In genomic region chr19:7888145-7888825, GRCh38 we compare ENCODE assay signal across 1 cellular context.
TF ChIP-seq lines count a peak whose summit lies in the region.

Gene LRRC8E (plus strand): TSS chr19:7888510. CDS start chr19:7895604, 7,094 bp downstream.

TF ChIP-seq in HEK293, 187 proteins besides CTCF, POLR2A, EP300 and RAD21 (continued from another document and continues in another):
- no peak for TF ChIP-seq ZNF747 (tag by site-specific recombination; IDR thresholded peaks at IDR 0.05)
- TF ChIP-seq ZNF629 (tag by site-specific recombination; IDR thresholded peaks at IDR 0.05), result peak; percentile 42; the same call in 1 of the 2 replicates
- TF ChIP-seq MZF1 (tag by site-specific recombination; IDR thresholded peaks at IDR 0.05; ENCODE audit: borderline replicate concordance), result no peak
- TF ChIP-seq, protein P1, sequence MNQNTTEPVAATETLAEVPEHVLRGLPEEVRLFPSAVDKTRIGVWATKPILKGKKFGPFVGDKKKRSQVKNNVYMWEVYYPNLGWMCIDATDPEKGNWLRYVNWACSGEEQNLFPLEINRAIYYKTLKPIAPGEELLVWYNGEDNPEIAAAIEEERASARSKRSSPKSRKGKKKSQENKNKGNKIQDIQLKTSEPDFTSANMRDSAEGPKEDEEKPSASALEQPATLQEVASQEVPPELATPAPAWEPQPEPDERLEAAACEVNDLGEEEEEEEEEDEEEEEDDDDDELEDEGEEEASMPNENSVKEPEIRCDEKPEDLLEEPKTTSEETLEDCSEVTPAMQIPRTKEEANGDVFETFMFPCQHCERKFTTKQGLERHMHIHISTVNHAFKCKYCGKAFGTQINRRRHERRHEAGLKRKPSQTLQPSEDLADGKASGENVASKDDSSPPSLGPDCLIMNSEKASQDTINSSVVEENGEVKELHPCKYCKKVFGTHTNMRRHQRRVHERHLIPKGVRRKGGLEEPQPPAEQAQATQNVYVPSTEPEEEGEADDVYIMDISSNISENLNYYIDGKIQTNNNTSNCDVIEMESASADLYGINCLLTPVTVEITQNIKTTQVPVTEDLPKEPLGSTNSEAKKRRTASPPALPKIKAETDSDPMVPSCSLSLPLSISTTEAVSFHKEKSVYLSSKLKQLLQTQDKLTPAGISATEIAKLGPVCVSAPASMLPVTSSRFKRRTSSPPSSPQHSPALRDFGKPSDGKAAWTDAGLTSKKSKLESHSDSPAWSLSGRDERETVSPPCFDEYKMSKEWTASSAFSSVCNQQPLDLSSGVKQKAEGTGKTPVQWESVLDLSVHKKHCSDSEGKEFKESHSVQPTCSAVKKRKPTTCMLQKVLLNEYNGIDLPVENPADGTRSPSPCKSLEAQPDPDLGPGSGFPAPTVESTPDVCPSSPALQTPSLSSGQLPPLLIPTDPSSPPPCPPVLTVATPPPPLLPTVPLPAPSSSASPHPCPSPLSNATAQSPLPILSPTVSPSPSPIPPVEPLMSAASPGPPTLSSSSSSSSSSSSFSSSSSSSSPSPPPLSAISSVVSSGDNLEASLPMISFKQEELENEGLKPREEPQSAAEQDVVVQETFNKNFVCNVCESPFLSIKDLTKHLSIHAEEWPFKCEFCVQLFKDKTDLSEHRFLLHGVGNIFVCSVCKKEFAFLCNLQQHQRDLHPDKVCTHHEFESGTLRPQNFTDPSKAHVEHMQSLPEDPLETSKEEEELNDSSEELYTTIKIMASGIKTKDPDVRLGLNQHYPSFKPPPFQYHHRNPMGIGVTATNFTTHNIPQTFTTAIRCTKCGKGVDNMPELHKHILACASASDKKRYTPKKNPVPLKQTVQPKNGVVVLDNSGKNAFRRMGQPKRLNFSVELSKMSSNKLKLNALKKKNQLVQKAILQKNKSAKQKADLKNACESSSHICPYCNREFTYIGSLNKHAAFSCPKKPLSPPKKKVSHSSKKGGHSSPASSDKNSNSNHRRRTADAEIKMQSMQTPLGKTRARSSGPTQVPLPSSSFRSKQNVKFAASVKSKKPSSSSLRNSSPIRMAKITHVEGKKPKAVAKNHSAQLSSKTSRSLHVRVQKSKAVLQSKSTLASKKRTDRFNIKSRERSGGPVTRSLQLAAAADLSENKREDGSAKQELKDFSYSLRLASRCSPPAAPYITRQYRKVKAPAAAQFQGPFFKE (tag by site-specific recombination; IDR thresholded peaks at IDR 0.05; ENCODE audit: borderline replicate concordance), result no peak
- peak; percentile 90 for TF ChIP-seq ZNF223 (tag by site-specific recombination; IDR thresholded peaks at IDR 0.05)
- peak; percentile 56 for TF ChIP-seq EGR2 (tag by site-specific recombination; IDR thresholded peaks at IDR 0.05; ENCODE audit: low read depth)
- TF ChIP-seq ATF2 (tag by site-specific recombination; IDR thresholded peaks at IDR 0.05; ENCODE audit: low read depth), result no peak
- TF ChIP-seq MYNN (tag by site-specific recombination; IDR thresholded peaks at IDR 0.05; ENCODE audit: borderline replicate concordance), result no peak
- TF ChIP-seq ZNF202 (tag by site-specific recombination; IDR thresholded peaks at IDR 0.05; ENCODE audit: borderline replicate concordance), result no peak
- TF ChIP-seq YY2 (tag by site-specific recombination; IDR thresholded peaks at IDR 0.05), result no peak
- TF ChIP-seq ZIC2 (tag by site-specific recombination; IDR thresholded peaks at IDR 0.05), result peak; percentile 84
- TF ChIP-seq BCL11A (tag by site-specific recombination; IDR thresholded peaks at IDR 0.05; ENCODE audit: low read depth), result no peak
- TF ChIP-seq ZNF302 (tag by site-specific recombination; IDR thresholded peaks at IDR 0.05; ENCODE audit: low read depth), result no peak
- no peak for TF ChIP-seq KLF7 (tag by site-specific recombination; IDR thresholded peaks at IDR 0.05; ENCODE audit: borderline replicate concordance)
- TF ChIP-seq ZNF391 (tag by site-specific recombination; IDR thresholded peaks at IDR 0.05; ENCODE audit: borderline replicate concordance, low read depth), result no peak
- no peak for TF ChIP-seq SCRT2 (tag by site-specific recombination; IDR thresholded peaks at IDR 0.05)
- TF ChIP-seq SP7 (tag by site-specific recombination; IDR thresholded peaks at IDR 0.05), result peak; percentile 73; the same call in 1 of the 2 replicates
- no peak for TF ChIP-seq ZSCAN23 (tag by site-specific recombination; IDR thresholded peaks at IDR 0.05)
- TF ChIP-seq ZNF701 (tag by site-specific recombination; IDR thresholded peaks at IDR 0.05), result no peak
- no peak for TF ChIP-seq ZNF426 (tag by site-specific recombination; IDR thresholded peaks at IDR 0.05)
- no peak for TF ChIP-seq ZNF24 (tag by site-specific recombination; IDR thresholded peaks at IDR 0.05)
- no peak for TF ChIP-seq ZNF529 (tag by site-specific recombination; IDR thresholded peaks at IDR 0.05; ENCODE audit: insufficient replicate concordance)
- TF ChIP-seq ZNF350 (tag by site-specific recombination; IDR thresholded peaks at IDR 0.05), result no peak
- TF ChIP-seq, protein P2, sequence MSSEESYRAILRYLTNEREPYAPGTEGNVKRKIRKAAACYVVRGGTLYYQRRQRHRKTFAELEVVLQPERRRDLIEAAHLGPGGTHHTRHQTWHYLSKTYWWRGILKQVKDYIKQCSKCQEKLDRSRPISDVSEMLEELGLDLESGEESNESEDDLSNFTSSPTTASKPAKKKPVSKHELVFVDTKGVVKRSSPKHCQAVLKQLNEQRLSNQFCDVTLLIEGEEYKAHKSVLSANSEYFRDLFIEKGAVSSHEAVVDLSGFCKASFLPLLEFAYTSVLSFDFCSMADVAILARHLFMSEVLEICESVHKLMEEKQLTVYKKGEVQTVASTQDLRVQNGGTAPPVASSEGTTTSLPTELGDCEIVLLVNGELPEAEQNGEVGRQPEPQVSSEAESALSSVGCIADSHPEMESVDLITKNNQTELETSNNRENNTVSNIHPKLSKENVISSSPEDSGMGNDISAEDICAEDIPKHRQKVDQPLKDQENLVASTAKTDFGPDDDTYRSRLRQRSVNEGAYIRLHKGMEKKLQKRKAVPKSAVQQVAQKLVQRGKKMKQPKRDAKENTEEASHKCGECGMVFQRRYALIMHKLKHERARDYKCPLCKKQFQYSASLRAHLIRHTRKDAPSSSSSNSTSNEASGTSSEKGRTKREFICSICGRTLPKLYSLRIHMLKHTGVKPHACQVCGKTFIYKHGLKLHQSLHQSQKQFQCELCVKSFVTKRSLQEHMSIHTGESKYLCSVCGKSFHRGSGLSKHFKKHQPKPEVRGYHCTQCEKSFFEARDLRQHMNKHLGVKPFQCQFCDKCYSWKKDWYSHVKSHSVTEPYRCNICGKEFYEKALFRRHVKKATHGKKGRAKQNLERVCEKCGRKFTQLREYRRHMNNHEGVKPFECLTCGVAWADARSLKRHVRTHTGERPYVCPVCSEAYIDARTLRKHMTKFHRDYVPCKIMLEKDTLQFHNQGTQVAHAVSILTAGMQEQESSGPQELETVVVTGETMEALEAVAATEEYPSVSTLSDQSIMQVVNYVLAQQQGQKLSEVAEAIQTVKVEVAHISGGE (tag by site-specific recombination; conservative IDR thresholded peaks at IDR 0.05; ENCODE audit: low read depth), result no peak
- TF ChIP-seq ZNF311 (tag by site-specific recombination; IDR thresholded peaks at IDR 0.05; ENCODE audit: borderline replicate concordance), result no peak
- no peak for TF ChIP-seq ZNF366 (tag by site-specific recombination; conservative IDR thresholded peaks at IDR 0.05)
- TF ChIP-seq ZNF221 (tag by site-specific recombination; IDR thresholded peaks at IDR 0.05; ENCODE audit: borderline replicate concordance), result no peak
- TF ChIP-seq ZNF114 (tag by site-specific recombination; IDR thresholded peaks at IDR 0.05), result no peak
- no peak for TF ChIP-seq ZNF626 (tag by site-specific recombination; IDR thresholded peaks at IDR 0.05)
- TF ChIP-seq ZNF146 (tag by site-specific recombination; IDR thresholded peaks at IDR 0.05), result no peak
- no peak for TF ChIP-seq ZNF433 (tag by site-specific recombination; IDR thresholded peaks at IDR 0.05; ENCODE audit: low read depth)
- no peak for TF ChIP-seq ZNF214 (tag by site-specific recombination; IDR thresholded peaks at IDR 0.05; ENCODE audit: borderline replicate concordance)
- no peak for TF ChIP-seq ZNF843 (tag by site-specific recombination; IDR thresholded peaks at IDR 0.05)
- no peak for TF ChIP-seq ZNF416 (tag by site-specific recombination; IDR thresholded peaks at IDR 0.05)
- TF ChIP-seq ZSCAN16 (tag by site-specific recombination; IDR thresholded peaks at IDR 0.05), result no peak
- TF ChIP-seq, protein P3, sequence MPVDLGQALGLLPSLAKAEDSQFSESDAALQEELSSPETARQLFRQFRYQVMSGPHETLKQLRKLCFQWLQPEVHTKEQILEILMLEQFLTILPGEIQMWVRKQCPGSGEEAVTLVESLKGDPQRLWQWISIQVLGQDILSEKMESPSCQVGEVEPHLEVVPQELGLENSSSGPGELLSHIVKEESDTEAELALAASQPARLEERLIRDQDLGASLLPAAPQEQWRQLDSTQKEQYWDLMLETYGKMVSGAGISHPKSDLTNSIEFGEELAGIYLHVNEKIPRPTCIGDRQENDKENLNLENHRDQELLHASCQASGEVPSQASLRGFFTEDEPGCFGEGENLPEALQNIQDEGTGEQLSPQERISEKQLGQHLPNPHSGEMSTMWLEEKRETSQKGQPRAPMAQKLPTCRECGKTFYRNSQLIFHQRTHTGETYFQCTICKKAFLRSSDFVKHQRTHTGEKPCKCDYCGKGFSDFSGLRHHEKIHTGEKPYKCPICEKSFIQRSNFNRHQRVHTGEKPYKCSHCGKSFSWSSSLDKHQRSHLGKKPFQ (tag by site-specific recombination; IDR thresholded peaks at IDR 0.05), result no peak
- TF ChIP-seq ZNF248 (tag by site-specific recombination; IDR thresholded peaks at IDR 0.05), result no peak
- peak; percentile 68 for TF ChIP-seq SP3 (tag by site-specific recombination; IDR thresholded peaks at IDR 0.05)
- no peak for TF ChIP-seq ZNF585B (tag by site-specific recombination; IDR thresholded peaks at IDR 0.05)
- TF ChIP-seq ZBTB49 (tag by site-specific recombination; IDR thresholded peaks at IDR 0.05; ENCODE audit: low read depth), result no peak
- TF ChIP-seq ZNF777 (tag by site-specific recombination; IDR thresholded peaks at IDR 0.05; ENCODE audit: borderline replicate concordance), result no peak
- TF ChIP-seq ZBTB17 (tag by site-specific recombination; IDR thresholded peaks at IDR 0.05), result no peak
- no peak for TF ChIP-seq ZNF341 (tag by site-specific recombination; IDR thresholded peaks at IDR 0.05; ENCODE audit: low read depth)
- TF ChIP-seq ZNF610 (tag by site-specific recombination; IDR thresholded peaks at IDR 0.05; ENCODE audit: borderline replicate concordance), result no peak
- TF ChIP-seq ZNF596 (tag by site-specific recombination; IDR thresholded peaks at IDR 0.05), result no peak
- no peak for TF ChIP-seq ZNF548 (tag by site-specific recombination; IDR thresholded peaks at IDR 0.05)
- TF ChIP-seq ZNF10 (tag by site-specific recombination; IDR thresholded peaks at IDR 0.05), result no peak
- TF ChIP-seq GFI1B (tag by site-specific recombination; IDR thresholded peaks at IDR 0.05), result no peak
- 0 out of 2 replicates have a peak, but pooled peaks have one; percentile 15 for TF ChIP-seq ZBTB6 (tag by site-specific recombination; IDR thresholded peaks at IDR 0.05)
- TF ChIP-seq ZNF776 (tag by site-specific recombination; IDR thresholded peaks at IDR 0.05; ENCODE audit: borderline replicate concordance), result no peak
- TF ChIP-seq ZNF16 (tag by site-specific recombination; IDR thresholded peaks at IDR 0.05; ENCODE audit: low read depth), result no peak
- TF ChIP-seq, protein P4, sequence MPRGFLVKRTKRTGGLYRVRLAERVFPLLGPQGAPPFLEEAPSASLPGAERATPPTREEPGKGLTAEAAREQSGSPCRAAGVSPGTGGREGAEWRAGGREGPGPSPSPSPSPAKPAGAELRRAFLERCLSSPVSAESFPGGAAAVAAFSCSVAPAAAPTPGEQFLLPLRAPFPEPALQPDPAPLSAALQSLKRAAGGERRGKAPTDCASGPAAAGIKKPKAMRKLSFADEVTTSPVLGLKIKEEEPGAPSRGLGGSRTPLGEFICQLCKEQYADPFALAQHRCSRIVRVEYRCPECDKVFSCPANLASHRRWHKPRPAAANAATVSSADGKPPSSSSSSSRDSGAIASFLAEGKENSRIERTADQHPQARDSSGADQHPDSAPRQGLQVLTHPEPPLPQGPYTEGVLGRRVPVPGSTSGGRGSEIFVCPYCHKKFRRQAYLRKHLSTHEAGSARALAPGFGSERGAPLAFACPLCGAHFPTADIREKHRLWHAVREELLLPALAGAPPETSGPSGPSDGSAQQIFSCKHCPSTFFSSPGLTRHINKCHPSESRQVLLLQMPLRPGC (tag by site-specific recombination; IDR thresholded peaks at IDR 0.05), result 0 out of 2 replicates have a peak, but pooled peaks have one; percentile 31
- no peak for TF ChIP-seq ZFP37 (tag by site-specific recombination; IDR thresholded peaks at IDR 0.05)
